Comparison of ENCODE assay signal across 15 cellular contexts in genomic region chr6:169800116-169800667, GRCh38. TPM values are rescaled to one million over a fixed set of nuclear protein-coding genes. Genes with fewer than 3 reads are reported as not detected.
A peak's percentile ranks its signal among the peaks of the same experiment; 100 is the strongest.
DNase-seq lines count a peak whose midpoint lies in the region; ATAC-seq and TF ChIP-seq lines count a peak whose summit lies in the region.
"Had no signal": no experiment of that assay in that cellular context is flagged by ENCODE, and none has a peak within 500 bp of the region (broad histone marks: within the 10 kb centered on the region; RNA-seq: fewer than 3 reads in every experiment).

No MANE protein-coding gene starts in this region.

- peaks cover 3 to 18% of the 10 kb centered on the region in 2 donors for H3K4me1 ChIP-seq in left lung
- H3K4me1 ChIP-seq: adrenal gland had no signal

- no peak for DNase-seq in activated naive CD4-positive, alpha-beta T cell (lab: John Stamatoyannopoulos, UW)
- peak in 1 of 2 donors; percentile 51 for DNase-seq in left lung
- DNase-seq in T-helper 17 cell: no peak
- DNase-seq: activated CD4-positive, CD25-positive, alpha-beta regulatory T cell treated with anti-CD3 and anti-CD28 coated beads, Interleukin-2, amount 50 U/mL, for 72 hours; esophagus squamous epithelium; NCI-H1436; stimulated activated naive CD4-positive, alpha-beta T cell treated with Interleukin-2 at 50 U/mL for 16 hours had no signal

- intact Hi-C loops in left lung (cut with DNase I): no loop called here

- H3K27me3 Mint-ChIP-seq in activated naive CD4-positive, alpha-beta T cell treated with anti-CD3 and anti-CD28 coated beads, Interleukin-2, amount 50 U/mL, for 24 hours: peaks cover 29% of the 10 kb centered on the region
- H3K27me3 Mint-ChIP-seq in brain: peaks cover 6% of the 10 kb centered on the region
- peaks cover 48% of the 10 kb centered on the region for H3K27me3 Mint-ChIP-seq in T-helper 17 cell

- H3K27me3 ChIP-seq in left lung: peaks cover 0 to 15% of the 10 kb centered on the region in 2 donors
- H3K27me3 ChIP-seq: adrenal gland had no signal

- H3K4me3 ChIP-seq in left lung: no peak overlapping the region
- H3K4me3 ChIP-seq: adrenal gland, esophagus squamous epithelium had no signal

- H3K9me3 ChIP-seq in left lung: no peaks in the 10 kb centered on the region
- no peaks in the 10 kb centered on the region for H3K9me3 ChIP-seq in T-helper 17 cell (ENCODE audit: control insufficient read depth, low read length, poor library complexity, severe bottlenecking)
- H3K9me3 ChIP-seq: adrenal gland, esophagus squamous epithelium, neutrophil had no signal

- no peaks in the 10 kb centered on the region for H3K36me3 ChIP-seq in left lung
- H3K36me3 ChIP-seq: adrenal gland, esophagus squamous epithelium, neutrophil had no signal

- H3K9me3 Mint-ChIP-seq in activated naive CD4-positive, alpha-beta T cell treated with anti-CD3 and anti-CD28 coated beads, Interleukin-2, amount 50 U/mL, for 24 hours: no peaks in the 10 kb centered on the region
- H3K9me3 Mint-ChIP-seq in brain: peaks cover 0 to 5% (median 0%) of the 10 kb centered on the region in 5 experiments
- H3K9me3 Mint-ChIP-seq: activated T-cell treated with anti-CD3 and anti-CD28 coated beads, Interleukin-2, amount 50 U/mL, for 24 hours had no signal

- H3K4me3 Mint-ChIP-seq in activated naive CD4-positive, alpha-beta T cell treated with anti-CD3 and anti-CD28 coated beads, Interleukin-2, amount 50 U/mL, for 24 hours: no peak overlapping the region
- H3K4me3 Mint-ChIP-seq in brain (no peak overlapping the region), T-helper 17 cell (no peak overlapping the region)
- H3K4me3 Mint-ChIP-seq: activated T-cell treated with anti-CD3 and anti-CD28 coated beads, Interleukin-2, amount 50 U/mL, for 24 hours had no signal

- peak overlapping the region in 1 of 2 donors; percentile 13 for H3K27ac ChIP-seq in left lung
- H3K27ac ChIP-seq in temporal lobe (ENCODE audit: low read depth, low read length): peak overlapping the region; percentile 76
- H3K27ac ChIP-seq: neutrophil had no signal

- ATAC-seq in left lung (peak; percentile 46), HG03135 (IDR thresholded peaks at IDR 0.05; ENCODE audit: unreplicated experiment) (no peak), T-helper 17 cell (no peak), HG03159 (IDR thresholded peaks at IDR 0.05; ENCODE audit: unreplicated experiment) (no peak)

- peak overlapping the region; percentile 31 for H3K27ac Mint-ChIP-seq in activated naive CD4-positive, alpha-beta T cell treated with anti-CD3 and anti-CD28 coated beads, Interleukin-2, amount 50 U/mL, for 24 hours
- peak overlapping the region in 4 of 5 experiments; percentile 29 to 80 (median 72) for H3K27ac Mint-ChIP-seq in brain
- no peak overlapping the region for H3K27ac Mint-ChIP-seq in T-helper 17 cell

- H3K4me1 Mint-ChIP-seq in activated naive CD4-positive, alpha-beta T cell treated with anti-CD3 and anti-CD28 coated beads, Interleukin-2, amount 50 U/mL, for 24 hours: peaks cover 25% of the 10 kb centered on the region
- H3K4me1 Mint-ChIP-seq in brain (peaks cover 30% of the 10 kb centered on the region), T-helper 17 cell (peaks cover 25% of the 10 kb centered on the region)

- H3K36me3 Mint-ChIP-seq in activated naive CD4-positive, alpha-beta T cell treated with anti-CD3 and anti-CD28 coated beads, Interleukin-2, amount 50 U/mL, for 24 hours: no peaks in the 10 kb centered on the region
- no peaks in the 10 kb centered on the region for H3K36me3 Mint-ChIP-seq in brain
- peaks cover 9% of the 10 kb centered on the region for H3K36me3 Mint-ChIP-seq in T-helper 17 cell (ENCODE audit: low read depth)

- TF ChIP-seq CTCF in brain (conservative IDR thresholded peaks at IDR 0.05): no peak
- TF ChIP-seq CTCF in left lung (IDR thresholded peaks at IDR 0.05): no peak

RNA-seq across cellular contexts. Expression of gene ERMARD, which starts 48.8 kb away (rescaled TPM):
- 11.0 TPM for polyA plus RNA-seq in brain (ENCODE audit: insufficient read depth, low read depth, low replicate concordance)
- total RNA-seq in left lung (10 to 100 TPM; 16.8 to 24.0 TPM), temporal lobe (18.9 TPM), T-helper 17 cell (10 to 100 TPM; 28.9 to 31.7 TPM)

RNA-seq across cellular contexts. Expression of gene DYNLT2, which starts 48.8 kb away (rescaled TPM):
- 1.6 TPM for polyA plus RNA-seq in brain (ENCODE audit: insufficient read depth, low read depth, low replicate concordance)
- total RNA-seq in left lung (1 to 10 TPM; 1.4 to 1.7 TPM), temporal lobe (3.2 TPM), T-helper 17 cell (1 to 10 TPM; 3.0 to 3.9 TPM)
